ENCODE assay signal across 1 cellular context in genomic region chr18:22452226-22452668, GRCh38.
TF ChIP-seq lines count a peak whose summit lies in the region.

No MANE protein-coding gene starts in this region.

TF ChIP-seq in K562, 482 proteins besides CTCF, POLR2A, EP300 and RAD21 (continued from another document and continues in another):
- TF ChIP-seq ZNF707 (CRISPR knock-in tag; conservative IDR thresholded peaks at IDR 0.05) = no peak
- no peak for TF ChIP-seq HDAC2 (IDR thresholded peaks at IDR 0.05)
- TF ChIP-seq NKRF (IDR thresholded peaks at IDR 0.05; ENCODE audit: borderline replicate concordance) = peak; percentile 32; the same call in 1 of the 2 replicates
- no peak; the same call in 1 of the 2 replicates for TF ChIP-seq USF1 (CRISPR knock-in tag; IDR thresholded peaks at IDR 0.05)
- TF ChIP-seq SP1 (CRISPR knock-in tag; IDR thresholded peaks at IDR 0.05) = no peak
- peak; percentile 76 for TF ChIP-seq PKNOX1 (IDR thresholded peaks at IDR 0.05)
- no peak; the same call in 1 of the 2 replicates for TF ChIP-seq L3MBTL2 (IDR thresholded peaks at IDR 0.05)
- no peak for TF ChIP-seq CEBPG (CRISPR knock-in tag; IDR thresholded peaks at IDR 0.05)
- TF ChIP-seq CEBPG (tag; conservative IDR thresholded peaks at IDR 0.05 in 1 of 2, IDR thresholded peaks at IDR 0.05 in 1 of 2) = no peak
- no peak for TF ChIP-seq HNRNPLL (IDR thresholded peaks at IDR 0.05; ENCODE audit: low read depth, low read length, poor library complexity, severe bottlenecking)
- no peak for TF ChIP-seq ETV1 (tag; conservative IDR thresholded peaks at IDR 0.05; ENCODE audit: low read depth)
- no peak for TF ChIP-seq ZNF77 (CRISPR knock-in tag; IDR thresholded peaks at IDR 0.05)
- TF ChIP-seq MECOM (CRISPR knock-in tag; IDR thresholded peaks at IDR 0.05) = no peak
- no peak for TF ChIP-seq CCNT2 (IDR thresholded peaks at IDR 0.05; ENCODE audit: borderline replicate concordance, extremely low read depth, insufficient read length, low read depth, low read length)
- no peak for TF ChIP-seq BRF1 (IDR thresholded peaks at IDR 0.05; ENCODE audit: borderline replicate concordance, extremely low read depth, insufficient read length)
- TF ChIP-seq ZBTB8A (IDR thresholded peaks at IDR 0.05; ENCODE audit: partially characterized antibody) = no peak
- no peak for TF ChIP-seq AFF4 (CRISPR knock-in tag; IDR thresholded peaks at IDR 0.05)
- TF ChIP-seq SMARCE1 (IDR thresholded peaks at IDR 0.05) = 0 out of 2 replicates have a peak, but pooled peaks have one; percentile 36
- no peak for TF ChIP-seq POLR2G (IDR thresholded peaks at IDR 0.05; ENCODE audit: low read depth, low read length)
- no peak for TF ChIP-seq STAT6 (CRISPR knock-in tag; IDR thresholded peaks at IDR 0.05)
- no peak for TF ChIP-seq JUNB (CRISPR knock-in tag; conservative IDR thresholded peaks at IDR 0.05)
- 0 out of 2 replicates have a peak, but pooled peaks have one; percentile 29 for TF ChIP-seq PHF21A (IDR thresholded peaks at IDR 0.05; ENCODE audit: borderline replicate concordance, low read depth)
- TF ChIP-seq PHF8 (IDR thresholded peaks at IDR 0.05; ENCODE audit: borderline replicate concordance, low read length) = peak; percentile 22; the same call in 1 of the 2 replicates
- TF ChIP-seq MCM7 (IDR thresholded peaks at IDR 0.05) = no peak
- no peak for TF ChIP-seq EP400 (IDR thresholded peaks at IDR 0.05)
- 0 out of 4 replicates have a peak, but pooled peaks of 1 of the 2 experiments have one; percentile 30 for TF ChIP-seq MNT (conservative IDR thresholded peaks at IDR 0.05)
- no peak for TF ChIP-seq CHCHD3 (CRISPR knock-in tag; IDR thresholded peaks at IDR 0.05)
- TF ChIP-seq MLX (CRISPR knock-in tag; conservative IDR thresholded peaks at IDR 0.05) = no peak
- 0 out of 2 replicates have a peak, but pooled peaks have one; percentile 17 for TF ChIP-seq CHAMP1 (IDR thresholded peaks at IDR 0.05)
- no peak for TF ChIP-seq HDAC6 (IDR thresholded peaks at IDR 0.05; ENCODE audit: low read depth, low read length)
- TF ChIP-seq KDM2B (CRISPR knock-in tag; IDR thresholded peaks at IDR 0.05) = no peak
- no peak for TF ChIP-seq THAP7 (CRISPR knock-in tag; IDR thresholded peaks at IDR 0.05)
- TF ChIP-seq HDGF (IDR thresholded peaks at IDR 0.05) = peak; percentile 75; the same call in 1 of the 2 replicates
- TF ChIP-seq CXXC5 (CRISPR knock-in tag; IDR thresholded peaks at IDR 0.05) = peak; percentile 19; the same call in 1 of the 2 replicates
